In the genomic region with DNA sequence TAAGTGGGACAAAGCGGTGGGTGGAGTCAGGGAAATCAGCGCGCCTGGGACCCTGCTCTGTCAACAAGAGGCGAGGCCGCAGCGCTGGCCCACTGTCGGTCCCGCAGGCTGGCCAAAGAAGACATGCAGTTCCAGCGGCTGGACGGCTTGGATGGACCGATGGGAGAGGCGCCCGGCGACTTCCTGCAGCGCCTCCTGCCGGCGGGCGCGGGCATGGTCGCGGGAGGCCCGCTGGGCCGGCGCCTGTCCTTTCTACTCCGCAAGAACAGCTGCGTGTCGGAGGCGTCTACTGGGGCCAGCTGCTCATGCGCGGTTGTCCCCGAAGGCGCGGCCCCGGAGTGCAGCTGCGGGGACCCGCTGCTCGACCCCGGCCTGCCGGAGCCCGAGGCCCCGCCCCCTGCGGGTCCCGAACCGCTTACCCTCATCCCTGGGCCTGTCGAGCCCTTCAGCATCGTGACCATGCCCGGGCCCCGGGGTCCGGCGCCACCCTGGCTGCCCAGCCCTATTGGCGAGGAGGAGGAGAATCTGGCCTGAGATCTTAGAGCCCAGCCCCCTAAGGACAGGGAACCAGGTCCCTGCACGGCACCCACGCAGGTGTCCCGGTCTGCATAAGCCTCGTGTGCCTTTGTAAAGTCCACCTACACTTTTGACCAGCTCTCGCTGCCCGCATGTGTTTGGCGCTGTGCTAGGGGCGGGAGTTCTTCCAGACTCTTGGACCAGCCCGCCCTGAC, we compare ENCODE assay signal across 1 cellular context.
TF ChIP-seq lines count a peak whose summit lies in the region.

No MANE protein-coding gene starts in this region.

TF ChIP-seq in Ishikawa, 13 proteins besides CTCF, POLR2A, EP300 and RAD21 (continued from another document):
- TF ChIP-seq, protein P1, sequence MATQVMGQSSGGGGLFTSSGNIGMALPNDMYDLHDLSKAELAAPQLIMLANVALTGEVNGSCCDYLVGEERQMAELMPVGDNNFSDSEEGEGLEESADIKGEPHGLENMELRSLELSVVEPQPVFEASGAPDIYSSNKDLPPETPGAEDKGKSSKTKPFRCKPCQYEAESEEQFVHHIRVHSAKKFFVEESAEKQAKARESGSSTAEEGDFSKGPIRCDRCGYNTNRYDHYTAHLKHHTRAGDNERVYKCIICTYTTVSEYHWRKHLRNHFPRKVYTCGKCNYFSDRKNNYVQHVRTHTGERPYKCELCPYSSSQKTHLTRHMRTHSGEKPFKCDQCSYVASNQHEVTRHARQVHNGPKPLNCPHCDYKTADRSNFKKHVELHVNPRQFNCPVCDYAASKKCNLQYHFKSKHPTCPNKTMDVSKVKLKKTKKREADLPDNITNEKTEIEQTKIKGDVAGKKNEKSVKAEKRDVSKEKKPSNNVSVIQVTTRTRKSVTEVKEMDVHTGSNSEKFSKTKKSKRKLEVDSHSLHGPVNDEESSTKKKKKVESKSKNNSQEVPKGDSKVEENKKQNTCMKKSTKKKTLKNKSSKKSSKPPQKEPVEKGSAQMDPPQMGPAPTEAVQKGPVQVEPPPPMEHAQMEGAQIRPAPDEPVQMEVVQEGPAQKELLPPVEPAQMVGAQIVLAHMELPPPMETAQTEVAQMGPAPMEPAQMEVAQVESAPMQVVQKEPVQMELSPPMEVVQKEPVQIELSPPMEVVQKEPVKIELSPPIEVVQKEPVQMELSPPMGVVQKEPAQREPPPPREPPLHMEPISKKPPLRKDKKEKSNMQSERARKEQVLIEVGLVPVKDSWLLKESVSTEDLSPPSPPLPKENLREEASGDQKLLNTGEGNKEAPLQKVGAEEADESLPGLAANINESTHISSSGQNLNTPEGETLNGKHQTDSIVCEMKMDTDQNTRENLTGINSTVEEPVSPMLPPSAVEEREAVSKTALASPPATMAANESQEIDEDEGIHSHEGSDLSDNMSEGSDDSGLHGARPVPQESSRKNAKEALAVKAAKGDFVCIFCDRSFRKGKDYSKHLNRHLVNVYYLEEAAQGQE (IDR thresholded peaks at IDR 0.05; ENCODE audit: low read depth): no peak
